In genomic region chr10:98267894-98268693, GRCh38 we compare ENCODE assay signal across 8 cellular contexts. TPM values are rescaled to one million over a fixed set of nuclear protein-coding genes. Genes with fewer than 3 reads are reported as not detected.
DNase-seq lines count a peak whose midpoint lies in the region; ATAC-seq and TF ChIP-seq lines count a peak whose summit lies in the region.

LOXL4 (minus strand) TSS chr10:98268194; CDS start chr10:98263019, 5,175 bp downstream.

- H3K36me3 ChIP-seq in HEK293 (ENCODE audit: control insufficient read depth in 2 of 2, insufficient read depth in 1 of 2, low read length in 2 of 2) = no peaks in the 10 kb centered on the region

- peaks cover 8% of the 10 kb centered on the region for H3K4me1 Mint-ChIP-seq in CD4-positive, alpha-beta T cell (ENCODE audit: low read depth)
- H3K4me1 Mint-ChIP-seq in activated T-helper 1 cell treated with anti-CD3 and anti-CD28 coated beads, Interleukin-12 subunit alpha, Interleukin-12 subunit beta, Interleukin-2, Interleukin-4 antibody, amounts not matched to agents 30 ng/mL and 10 ng/mL and 1 ng/mL, durations not matched to agents 14 hours and 24 hours and 36 hours (ENCODE audit: low read depth) = no peaks in the 10 kb centered on the region

- H3K4me3 ChIP-seq in HEK293 (ENCODE audit: low read depth, low read length) = peak within 1 kb of the TSS; percentile 25

- no peaks in the 10 kb centered on the region for H3K9me3 Mint-ChIP-seq in CD4-positive, alpha-beta T cell
- H3K9me3 Mint-ChIP-seq in activated T-helper 1 cell treated with anti-CD3 and anti-CD28 coated beads, Interleukin-12 subunit alpha, Interleukin-12 subunit beta, Interleukin-2, Interleukin-4 antibody, amounts not matched to agents 30 ng/mL and 10 ng/mL and 1 ng/mL, durations not matched to agents 14 hours and 24 hours and 36 hours = no peaks in the 10 kb centered on the region

- no peak within 1 kb of the TSS for H3K27ac Mint-ChIP-seq in CD4-positive, alpha-beta T cell
- no peak within 1 kb of the TSS for H3K27ac Mint-ChIP-seq in activated T-helper 1 cell treated with anti-CD3 and anti-CD28 coated beads, Interleukin-12 subunit alpha, Interleukin-12 subunit beta, Interleukin-2, Interleukin-4 antibody, amounts not matched to agents 30 ng/mL and 10 ng/mL and 1 ng/mL, durations not matched to agents 14 hours and 24 hours and 36 hours

- H3K27ac ChIP-seq in CD4-positive, alpha-beta T cell (ENCODE audit: low read depth, low read length) = no peak within 1 kb of the TSS
- peak within 1 kb of the TSS; percentile 58; the same call in 1 of the 2 replicates for H3K27ac ChIP-seq in HEK293 (ENCODE audit: extremely low read depth, low read depth, low read length)

- no peaks in the 10 kb centered on the region for H3K9me3 ChIP-seq in CD4-positive, alpha-beta T cell (ENCODE audit: control insufficient read depth, low read length)
- H3K9me3 ChIP-seq in HEK293 (ENCODE audit: control insufficient read depth, insufficient read depth, low read depth, low read length) = no peaks in the 10 kb centered on the region

- no peak for TF ChIP-seq CTCF in CD4-positive, alpha-beta T cell (IDR thresholded peaks at IDR 0.05)
- TF ChIP-seq CTCF in HEK293 (tag by site-specific recombination; IDR thresholded peaks at IDR 0.05) = no peak

- ATAC-seq in CD4-positive, alpha-beta T cell (ENCODE audit: poor library complexity) = no peak
- ATAC-seq in left cardiac atrium (peak; percentile 31 to 61), GM21786 (IDR thresholded peaks at IDR 0.05; ENCODE audit: unreplicated experiment) (no peak), GM19324 (IDR thresholded peaks at IDR 0.05; ENCODE audit: low FRiP score, unreplicated experiment) (no peak)

- H3K27me3 Mint-ChIP-seq in CD4-positive, alpha-beta T cell = peaks cover 69% of the 10 kb centered on the region
- H3K27me3 Mint-ChIP-seq in activated T-helper 1 cell treated with anti-CD3 and anti-CD28 coated beads, Interleukin-12 subunit alpha, Interleukin-12 subunit beta, Interleukin-2, Interleukin-4 antibody, amounts not matched to agents 30 ng/mL and 10 ng/mL and 1 ng/mL, durations not matched to agents 14 hours and 24 hours and 36 hours (ENCODE audit: insufficient read depth) = peaks cover 42% of the 10 kb centered on the region

- peak within 1 kb of the TSS; percentile 31 for H3K4me3 Mint-ChIP-seq in CD4-positive, alpha-beta T cell
- peak within 1 kb of the TSS; percentile 56 for H3K4me3 Mint-ChIP-seq in activated T-helper 1 cell treated with anti-CD3 and anti-CD28 coated beads, Interleukin-12 subunit alpha, Interleukin-12 subunit beta, Interleukin-2, Interleukin-4 antibody, amounts not matched to agents 30 ng/mL and 10 ng/mL and 1 ng/mL, durations not matched to agents 14 hours and 24 hours and 36 hours

- H3K4me1 ChIP-seq in HEK293 (ENCODE audit: control insufficient read depth, insufficient read depth, low read length) = no peaks in the 10 kb centered on the region

- peaks cover 35% of the 10 kb centered on the region for H3K27me3 ChIP-seq in CD4-positive, alpha-beta T cell (ENCODE audit: control insufficient read depth, insufficient read depth, low read length)

- intact Hi-C loops in CD4-positive, alpha-beta T cell (cut with DNase I, micrococcal nuclease) = no loop called here
- intact Hi-C loops in activated T-helper 1 cell treated with anti-CD3 and anti-CD28 coated beads, Interleukin-12 subunit alpha, Interleukin-12 subunit beta, Interleukin-2, Interleukin-4 antibody, amounts not matched to agents 30 ng/mL and 10 ng/mL and 1 ng/mL, durations not matched to agents 14 hours and 24 hours and 36 hours (cut with micrococcal nuclease) = no loop called here
- intact Hi-C loops in left cardiac atrium (cut with DNase I) = loop anchor here in 1 of 2 donors (2.0 to 10.0 kb wide), 2 partner anchors 41 to 147 kb away; partner anchors contain the start of gene PYROXD2

- CTCF ChIA-PET in CD4-positive, alpha-beta T cell (lab: Charles Lee) = no interaction called here
- CTCF ChIA-PET in HEK293 (lab: Yijun Ruan, JAX) = interaction anchor here (2.4 kb wide), 1 partner anchor 41 kb away, joined by 13 read pairs; no protein-coding TSS in a partner anchor

- no peak for DNase-seq in CD4-positive, alpha-beta T cell
- DNase-seq in activated T-helper 1 cell treated with anti-CD3 and anti-CD28 coated beads, Interleukin-12 subunit alpha, Interleukin-12 subunit beta, Interleukin-2, Interleukin-4 antibody, amounts not matched to agents 30 ng/mL and 10 ng/mL and 1 ng/mL, durations not matched to agents 14 hours and 24 hours and 36 hours (ENCODE audit: low spot score) = no peak
- DNase-seq in left cardiac atrium (no peak), renal cortical epithelial cell (ENCODE audit: low read depth) (no peak), H4 (ENCODE audit: low spot score) (no peak)

- no peaks in the 10 kb centered on the region for H3K36me3 Mint-ChIP-seq in CD4-positive, alpha-beta T cell (ENCODE audit: low read depth)
- H3K36me3 Mint-ChIP-seq in activated T-helper 1 cell treated with anti-CD3 and anti-CD28 coated beads, Interleukin-12 subunit alpha, Interleukin-12 subunit beta, Interleukin-2, Interleukin-4 antibody, amounts not matched to agents 30 ng/mL and 10 ng/mL and 1 ng/mL, durations not matched to agents 14 hours and 24 hours and 36 hours (ENCODE audit: low read depth) = no peaks in the 10 kb centered on the region

- POLR2A ChIA-PET in CD4-positive, alpha-beta T cell (lab: Charles Lee) = no interaction called here
- POLR2A ChIA-PET in HEK293 (lab: Yijun Ruan, JAX) = interaction anchor here (0.7 to 1.1 kb wide), 2 partner anchors 28 to 71 kb away, joined by 3 to 7 read pairs; no protein-coding TSS in a partner anchor

TF ChIP-seq in HEK293, 187 proteins besides CTCF, POLR2A, EP300 and RAD21 (continues in another document):
- TF ChIP-seq ZNF843 (tag by site-specific recombination; IDR thresholded peaks at IDR 0.05) (no peak), ZNF600 (tag by site-specific recombination; IDR thresholded peaks at IDR 0.05) (peak; percentile 47), ZNF585B (tag by site-specific recombination; IDR thresholded peaks at IDR 0.05) (no peak), ZBTB1 (tag by site-specific recombination; IDR thresholded peaks at IDR 0.05) (no peak), EGR2 (tag by site-specific recombination; IDR thresholded peaks at IDR 0.05; ENCODE audit: low read depth) (no peak), ZNF473 (tag by site-specific recombination; IDR thresholded peaks at IDR 0.05) (no peak), ZNF184 (tag by site-specific recombination; IDR thresholded peaks at IDR 0.05) (no peak), ZNF701 (tag by site-specific recombination; IDR thresholded peaks at IDR 0.05) (no peak), ZNF354C (tag by site-specific recombination; IDR thresholded peaks at IDR 0.05; ENCODE audit: borderline replicate concordance, low read depth) (no peak), ZBTB48 (tag by site-specific recombination; IDR thresholded peaks at IDR 0.05) (peak; percentile 41; the same call in 1 of the 2 replicates), YY2 (tag by site-specific recombination; IDR thresholded peaks at IDR 0.05) (no peak), ZIC2 (tag by site-specific recombination; IDR thresholded peaks at IDR 0.05) (peak; percentile 15; the same call in 1 of the 2 replicates), ZNF148 (tag by site-specific recombination; IDR thresholded peaks at IDR 0.05; ENCODE audit: borderline replicate concordance) (no peak), GLIS1 (tag by site-specific recombination; IDR thresholded peaks at IDR 0.05) (peak; percentile 72), ZNF211 (tag by site-specific recombination; IDR thresholded peaks at IDR 0.05; ENCODE audit: low read depth) (no peak)
- TF ChIP-seq, protein P1, sequence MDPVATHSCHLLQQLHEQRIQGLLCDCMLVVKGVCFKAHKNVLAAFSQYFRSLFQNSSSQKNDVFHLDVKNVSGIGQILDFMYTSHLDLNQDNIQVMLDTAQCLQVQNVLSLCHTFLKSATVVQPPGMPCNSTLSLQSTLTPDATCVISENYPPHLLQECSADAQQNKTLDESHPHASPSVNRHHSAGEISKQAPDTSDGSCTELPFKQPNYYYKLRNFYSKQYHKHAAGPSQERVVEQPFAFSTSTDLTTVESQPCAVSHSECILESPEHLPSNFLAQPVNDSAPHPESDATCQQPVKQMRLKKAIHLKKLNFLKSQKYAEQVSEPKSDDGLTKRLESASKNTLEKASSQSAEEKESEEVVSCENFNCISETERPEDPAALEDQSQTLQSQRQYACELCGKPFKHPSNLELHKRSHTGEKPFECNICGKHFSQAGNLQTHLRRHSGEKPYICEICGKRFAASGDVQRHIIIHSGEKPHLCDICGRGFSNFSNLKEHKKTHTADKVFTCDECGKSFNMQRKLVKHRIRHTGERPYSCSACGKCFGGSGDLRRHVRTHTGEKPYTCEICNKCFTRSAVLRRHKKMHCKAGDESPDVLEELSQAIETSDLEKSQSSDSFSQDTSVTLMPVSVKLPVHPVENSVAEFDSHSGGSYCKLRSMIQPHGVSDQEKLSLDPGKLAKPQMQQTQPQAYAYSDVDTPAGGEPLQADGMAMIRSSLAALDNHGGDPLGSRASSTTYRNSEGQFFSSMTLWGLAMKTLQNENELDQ (tag by site-specific recombination; IDR thresholded peaks at IDR 0.05; ENCODE audit: low read depth) = no peak

RNA-seq across cellular contexts. Expression of gene LOXL4, which starts in this region (rescaled TPM):
- not detected for total RNA-seq in CD4-positive, alpha-beta T cell
- not detected in 2 replicates for total RNA-seq in activated T-helper 1 cell treated with anti-CD3 and anti-CD28 coated beads, Interleukin-12 subunit alpha, Interleukin-12 subunit beta, Interleukin-2, Interleukin-4 antibody, amounts not matched to agents 30 ng/mL and 10 ng/mL and 1 ng/mL, durations not matched to agents 14 hours and 24 hours and 36 hours
- under 1 TPM; 0.77 to 0.94 TPM for total RNA-seq in left cardiac atrium
- total RNA-seq in renal cortical epithelial cell = 20.1 and 24.3 TPM in 2 replicates
- 0.27 TPM in 1 of 2 replicates, not detected in the other for total RNA-seq in H4 (2014; rRNA removed; shearing (Covaris generic))

Comparison
In these comparisons a context has a peak if more than half of its experiments do, and no peak if none do; other contexts are left out.
1. RNA of gene LOXL4 (total RNA-seq): 20.1 to 24.3 TPM in renal cortical epithelial cell; 0.77 to 0.94 TPM in left cardiac atrium, 0.27 TPM in H4, not detected in CD4-positive, alpha-beta T cell and not detected in activated T-helper 1 cell treated with anti-CD3 and anti-CD28 coated beads, Interleukin-12 subunit alpha, Interleukin-12 subunit beta, Interleukin-2, Interleukin-4 antibody, amounts not matched to agents 30 ng/mL and 10 ng/mL and 1 ng/mL, durations not matched to agents 14 hours and 24 hours and 36 hours; every median in the first group is over 10 times any median in the second.
2. Peak in ATAC-seq in left cardiac atrium; RNA of the gene not detected or under 1 TPM.